ENCODE assay signal across 8 cellular contexts in the genomic region with DNA sequence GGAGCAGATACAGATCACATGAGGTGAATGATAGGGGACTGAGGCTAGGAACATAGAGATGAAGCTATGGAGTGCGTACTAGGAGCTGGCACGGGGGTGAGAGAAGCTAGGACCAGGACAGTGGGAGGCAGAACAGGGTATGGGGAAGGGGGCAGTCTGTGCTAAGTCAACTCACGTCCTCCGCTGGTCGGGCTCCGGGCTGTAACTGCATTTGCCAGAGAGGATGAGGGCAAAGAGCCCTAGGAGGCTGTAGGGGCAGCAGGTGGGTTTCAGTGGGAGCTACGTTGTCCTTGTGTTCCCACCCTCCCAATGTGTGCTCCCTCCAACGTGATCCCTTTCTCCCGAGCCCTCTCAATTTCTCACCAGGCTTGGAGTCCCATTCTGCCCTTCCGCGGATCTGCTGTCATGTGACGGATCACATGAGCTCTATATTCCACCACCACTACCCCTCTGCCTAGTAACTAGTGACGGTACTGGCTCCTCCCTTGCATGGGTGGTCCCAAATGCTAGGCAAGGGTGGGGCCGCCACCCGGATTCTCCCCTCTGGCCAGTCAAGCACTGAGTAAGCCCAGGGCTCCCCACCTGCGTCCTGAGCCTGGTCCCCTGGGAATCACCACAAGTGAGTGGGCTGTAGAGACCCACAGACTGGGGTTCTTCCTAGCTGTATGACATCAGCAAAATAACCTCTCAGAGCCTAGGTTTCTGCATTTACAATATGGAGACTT. TPM values are rescaled to one million over a fixed set of nuclear protein-coding genes. Genes with fewer than 3 reads are reported as not detected.
DNase-seq lines count a peak whose midpoint lies in the region; FAIRE-seq and TF ChIP-seq lines count a peak whose summit lies in the region.

A gene (minus strand): TSS at position 402 of the 725 bp plus-strand sequence. CDS start 22 bp downstream, at position 380.

- H3K27ac ChIP-seq in SJSA1 (no peak within 1 kb of the TSS), neutrophil (peak within 1 kb of the TSS; percentile 98), substantia nigra (ENCODE audit: low read depth, low read length, poor library complexity, severe bottlenecking) (peak within 1 kb of the TSS; percentile 91)

- FAIRE-seq in frontal cortex (lab: Jason Lieb, UNC): peak; percentile 44

- H3K27me3 ChIP-seq in SJSA1 (replicated peaks) (no peaks in the 10 kb centered on the region), neutrophil (no peaks in the 10 kb centered on the region)

- no peak for TF ChIP-seq CTCF in HFF-Myc (IDR thresholded peaks at IDR 0.05; ENCODE audit: low read depth, low read length, missing control alignments)
- no peak for TF ChIP-seq CTCF in neutrophil (IDR thresholded peaks at IDR 0.05)

- DNase-seq in GM04503 (ENCODE audit: low read depth): peak; percentile 80
- peak; percentile 90 for DNase-seq in HFF-Myc (ENCODE audit: extremely low read depth, low read depth)
- peak; percentile 91 for DNase-seq in MV-4-11 (lab: John Stamatoyannopoulos, UW)
- DNase-seq in SJSA1 (ENCODE audit: low read depth in 1 of 2, low spot score in 2 of 2): peak; percentile 80 to 86
- DNase-seq in activated naive CD4-positive, alpha-beta T cell (lab: John Stamatoyannopoulos, UW): peak; percentile 52 to 78 (median 66)
- DNase-seq in frontal cortex (ENCODE audit: low spot score in 2 of 2): peak; percentile 97 to 99
- peak; percentile 36 to 99 (median 92) for DNase-seq in substantia nigra (lab: John Stamatoyannopoulos, UW)

- H3K9me3 ChIP-seq in SJSA1 (replicated peaks) (no peaks in the 10 kb centered on the region), neutrophil (no peaks in the 10 kb centered on the region)

- H3K4me1 ChIP-seq in SJSA1 (replicated peaks) (peaks cover 19% of the 10 kb centered on the region), neutrophil (ENCODE audit: control insufficient read depth in 1 of 2, insufficient read depth in 1 of 2, low read depth in 1 of 2, low read length in 1 of 2) (peaks cover 31 to 35% of the 10 kb centered on the region in 2 experiments)

- H3K4me3 ChIP-seq in HFF-Myc (replicated peaks; ENCODE audit: low read depth, low read length): peak within 1 kb of the TSS; percentile 91
- H3K4me3 ChIP-seq in SJSA1: peak within 1 kb of the TSS; percentile 49
- peak within 1 kb of the TSS; percentile 75 to 93 for H3K4me3 ChIP-seq in neutrophil (ENCODE audit: low read depth in 1 of 2, low read length in 1 of 2)

- no peaks in the 10 kb centered on the region; the same call in 1 of the 2 replicates for H3K36me3 ChIP-seq in SJSA1
- H3K36me3 ChIP-seq in neutrophil: peaks cover 26% of the 10 kb centered on the region

RNA-seq across cellular contexts. Expression of the gene that starts here (rescaled TPM):
- total RNA-seq in SJSA1 (2014; rRNA removed; shearing (Covaris generic)): 5.9 and 6.8 TPM in 2 replicates
- total RNA-seq in frontal cortex: 3.3 TPM
